9 cellular contexts compared by ENCODE assay signal in the genomic region with DNA sequence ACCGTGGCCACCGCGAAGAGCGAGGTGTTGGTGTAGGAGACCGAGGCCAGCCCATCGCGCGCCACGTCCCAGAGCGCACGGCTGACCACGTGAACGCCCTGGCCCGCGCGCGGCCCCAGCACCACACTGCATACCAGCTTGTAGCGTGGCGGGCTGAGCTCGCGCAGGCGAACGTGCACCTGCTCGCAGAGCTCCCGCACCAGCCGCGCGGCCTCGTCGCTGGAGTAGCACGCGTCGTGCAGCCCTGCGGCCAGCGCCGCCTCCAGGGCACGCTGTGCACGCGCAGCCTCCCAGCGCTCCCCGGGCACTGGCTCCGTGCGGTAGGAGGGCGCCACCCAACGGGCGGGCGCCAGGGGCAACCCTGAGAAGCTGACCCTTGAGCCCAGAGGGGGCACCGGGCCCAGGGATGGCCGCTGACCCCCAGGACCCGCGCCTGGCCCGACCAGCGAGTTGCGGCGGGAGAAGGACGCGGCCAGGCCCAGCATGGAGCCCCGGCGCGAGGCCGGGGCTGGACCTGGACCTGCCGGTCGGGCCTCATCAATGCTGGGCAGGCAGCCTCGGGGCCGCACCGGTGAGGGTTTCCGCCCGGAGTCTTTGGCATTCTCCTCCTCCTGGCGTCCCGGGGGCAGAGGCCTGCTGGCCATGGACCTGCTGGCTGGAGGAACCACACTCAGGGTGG. TPM values are rescaled to one million over a fixed set of nuclear protein-coding genes. Genes with fewer than 3 reads are reported as not detected.
DNase-seq lines count a peak whose midpoint lies in the region; TF ChIP-seq lines count a peak whose summit lies in the region.
"Had no signal": no experiment of that assay in that cellular context is flagged by ENCODE, and none has a peak within 500 bp of the region (broad histone marks: within the 10 kb centered on the region; RNA-seq: fewer than 3 reads in every experiment).

No MANE protein-coding gene starts in this region.

- no peaks in the 10 kb centered on the region for H3K9me3 Mint-ChIP-seq in activated naive CD4-positive, alpha-beta T cell treated with anti-CD3 and anti-CD28 coated beads, Interleukin-2, amount 50 U/mL, for 24 hours
- H3K9me3 Mint-ChIP-seq in chondrocyte (ENCODE audit: low read depth), result no peaks in the 10 kb centered on the region
- no peaks in the 10 kb centered on the region for H3K9me3 Mint-ChIP-seq in type B pancreatic cell

- H3K4me3 Mint-ChIP-seq in activated naive CD4-positive, alpha-beta T cell treated with anti-CD3 and anti-CD28 coated beads, Interleukin-2, amount 50 U/mL, for 24 hours, result peak overlapping the region; percentile 98
- no peak overlapping the region for H3K4me3 Mint-ChIP-seq in chondrocyte (ENCODE audit: unreplicated experiment)
- no peak overlapping the region for H3K4me3 Mint-ChIP-seq in type B pancreatic cell

- peaks cover 28% of the 10 kb centered on the region for H3K36me3 Mint-ChIP-seq in activated naive CD4-positive, alpha-beta T cell treated with anti-CD3 and anti-CD28 coated beads, Interleukin-2, amount 50 U/mL, for 24 hours
- H3K36me3 Mint-ChIP-seq in chondrocyte (ENCODE audit: low read depth), result peaks cover 21% of the 10 kb centered on the region
- peaks cover 19% of the 10 kb centered on the region for H3K36me3 Mint-ChIP-seq in type B pancreatic cell

- H3K9me3 ChIP-seq in mucosa of stomach (ENCODE audit: control insufficient read depth, low read length), result no peaks in the 10 kb centered on the region

- H3K4me1 Mint-ChIP-seq in activated naive CD4-positive, alpha-beta T cell treated with anti-CD3 and anti-CD28 coated beads, Interleukin-2, amount 50 U/mL, for 24 hours, result peaks cover 70% of the 10 kb centered on the region
- H3K4me1 Mint-ChIP-seq in chondrocyte (ENCODE audit: low read depth) (peaks cover 77% of the 10 kb centered on the region), type B pancreatic cell (ENCODE audit: unreplicated experiment) (peaks cover 35% of the 10 kb centered on the region)

- H3K27me3 ChIP-seq in mucosa of stomach (ENCODE audit: control insufficient read depth, insufficient read depth, low read length), result no peaks in the 10 kb centered on the region

- 94% methylated on average over 70 of the region's 70 CpGs for WGBS in urinary bladder

- H3K4me3 ChIP-seq in mucosa of stomach (ENCODE audit: low read length) (peak overlapping the region; percentile 20), urinary bladder (ENCODE audit: low read depth, low read length) (no peak overlapping the region)

- peaks cover 74% of the 10 kb centered on the region for H3K4me1 ChIP-seq in mucosa of stomach (ENCODE audit: control insufficient read depth, insufficient read depth, low read length)
- H3K4me1 ChIP-seq in urinary bladder (ENCODE audit: insufficient read depth), result no peaks in the 10 kb centered on the region

- TF ChIP-seq CTCF in chondrocyte (IDR thresholded peaks at IDR 0.05) (no peak), type B pancreatic cell (conservative IDR thresholded peaks at IDR 0.05) (no peak)

- peak overlapping the region; percentile 100 for H3K27ac ChIP-seq in urinary bladder (ENCODE audit: low read depth)

- H3K9ac ChIP-seq in mucosa of stomach (ENCODE audit: low read length), result peak overlapping the region; percentile 89

- no peaks in the 10 kb centered on the region for H3K27me3 Mint-ChIP-seq in activated naive CD4-positive, alpha-beta T cell treated with anti-CD3 and anti-CD28 coated beads, Interleukin-2, amount 50 U/mL, for 24 hours
- H3K27me3 Mint-ChIP-seq in chondrocyte (ENCODE audit: low read depth) (no peaks in the 10 kb centered on the region), type B pancreatic cell (no peaks in the 10 kb centered on the region)
- H3K27me3 Mint-ChIP-seq: brain had no signal

- H3K36me3 ChIP-seq in mucosa of stomach (ENCODE audit: control insufficient read depth, insufficient read depth, low read length) (peaks cover 20% of the 10 kb centered on the region), urinary bladder (ENCODE audit: insufficient read depth) (no peaks in the 10 kb centered on the region)

- no peak for DNase-seq in activated naive CD4-positive, alpha-beta T cell treated with anti-CD3 and anti-CD28 coated beads, Interleukin-2, amount 50 U/mL, for 16 hours
- DNase-seq in chondrocyte (ENCODE audit: low spot score), result peak; percentile 93
- no peak for DNase-seq in NCI-H1105 treated with DMSO at 0.1 percent for 48 hours (lab: John Stamatoyannopoulos, UW)
- no peak for DNase-seq in type B pancreatic cell (ENCODE audit: extremely low spot score, unreplicated experiment)
- no peak for DNase-seq in kidney tubule cell (ENCODE audit: low spot score)

- H3K27ac Mint-ChIP-seq in activated naive CD4-positive, alpha-beta T cell treated with anti-CD3 and anti-CD28 coated beads, Interleukin-2, amount 50 U/mL, for 24 hours, result no peak overlapping the region
- H3K27ac Mint-ChIP-seq in chondrocyte (ENCODE audit: unreplicated experiment) (peak overlapping the region; percentile 100), type B pancreatic cell (no peak overlapping the region)

RNA-seq across cellular contexts. Expression of a gene that starts 1.0 kb away (rescaled TPM):
- not detected in 3 replicates for total RNA-seq in chondrocyte
- not detected for total RNA-seq in urinary bladder
- 0.35 TPM for polyA plus RNA-seq in urinary bladder
- total RNA-seq in type B pancreatic cell (ENCODE audit: low replicate concordance), result 1.1 TPM in 1 of 2 replicates, not detected in the other

RNA-seq across cellular contexts. Expression of a gene that starts 2.2 kb away (rescaled TPM):
- total RNA-seq in chondrocyte (43.4 to 46.5 TPM (median 44.1 TPM) in 3 replicates), urinary bladder (5.3 TPM), type B pancreatic cell (ENCODE audit: low replicate concordance) (7.0 and 10.3 TPM in 2 replicates)
- 4.3 TPM for polyA plus RNA-seq in urinary bladder

RNA-seq across cellular contexts. Expression of a gene that starts 6.0 kb away (rescaled TPM):
- total RNA-seq in chondrocyte (24.2 to 30.0 TPM (median 29.0 TPM) in 3 replicates), urinary bladder (4.7 TPM), type B pancreatic cell (ENCODE audit: low replicate concordance) (18.5 and 39.1 TPM in 2 replicates)
- polyA plus RNA-seq in urinary bladder, result 16.0 TPM

RNA-seq across cellular contexts. Expression of a gene that starts 18.2 kb away (rescaled TPM):
- 0.19 to 0.37 TPM (median 0.33 TPM) in 3 replicates for total RNA-seq in chondrocyte
- not detected for total RNA-seq in urinary bladder
- 0.30 TPM for polyA plus RNA-seq in urinary bladder
- 0.48 and 0.99 TPM in 2 replicates for total RNA-seq in type B pancreatic cell (ENCODE audit: low replicate concordance)

RNA-seq across cellular contexts. Expression of a gene that starts 30.8 kb away (rescaled TPM):
- total RNA-seq in chondrocyte (1,170 to 1,234 TPM (median 1,179 TPM) in 3 replicates), urinary bladder (1,711 TPM), type B pancreatic cell (ENCODE audit: low replicate concordance) (2,494 and 2,620 TPM in 2 replicates)
- polyA plus RNA-seq in urinary bladder, result 2,358 TPM
